8 cellular contexts compared by ENCODE assay signal in genomic region chr10:133528845-133529575, GRCh38. TPM values are rescaled to one million over a fixed set of nuclear protein-coding genes. Genes with fewer than 3 reads are reported as not detected.
DNase-seq lines count a peak whose midpoint lies in the region; ATAC-seq and TF ChIP-seq lines count a peak whose summit lies in the region.

No MANE protein-coding gene starts in this region.

- no peaks in the 10 kb centered on the region for H3K9me3 Mint-ChIP-seq in activated CD8-positive, alpha-beta T cell treated with anti-CD3 and anti-CD28 coated beads, Interleukin-2, amount 10 ng/mL, durations not matched to agents 7 days and 5 days (ENCODE audit: insufficient read depth)
- peaks cover 28% of the 10 kb centered on the region for H3K9me3 Mint-ChIP-seq in neural progenitor cell

- no peak overlapping the region for H3K9ac ChIP-seq in neural progenitor cell

- WGBS in aorta, 2 donors = 2 to 4% methylated on average over 26 to 37 of the region's 37 CpGs

- H4K20me1 ChIP-seq in neural progenitor cell (ENCODE audit: low read depth) = no peaks in the 10 kb centered on the region

- no peak overlapping the region for H3K27ac ChIP-seq in aorta (ENCODE audit: low read depth in 1 of 2, low read length in 2 of 2)
- H3K27ac ChIP-seq in neural progenitor cell = no peak overlapping the region

- H3K4me1 Mint-ChIP-seq in activated CD8-positive, alpha-beta T cell treated with anti-CD3 and anti-CD28 coated beads, Interleukin-2, amount 10 ng/mL, durations not matched to agents 7 days and 5 days (ENCODE audit: low read depth) = peaks cover 21% of the 10 kb centered on the region
- no peaks in the 10 kb centered on the region for H3K4me1 Mint-ChIP-seq in neural progenitor cell

- POLR2A ChIA-PET in activated CD8-positive, alpha-beta T cell treated with anti-CD3 and anti-CD28 coated beads, Interleukin-2, amount 10 ng/mL, durations not matched to agents 7 days and 5 days (lab: Charles Lee) = no interaction called here

- peaks cover 45% of the 10 kb centered on the region for H3K27me3 Mint-ChIP-seq in activated CD8-positive, alpha-beta T cell treated with anti-CD3 and anti-CD28 coated beads, Interleukin-2, amount 10 ng/mL, durations not matched to agents 7 days and 5 days (ENCODE audit: low read depth)
- H3K27me3 Mint-ChIP-seq in neural progenitor cell (ENCODE audit: insufficient read depth, low read depth) = peaks cover 6% of the 10 kb centered on the region

- no peaks in the 10 kb centered on the region for H3K27me3 ChIP-seq in aorta (ENCODE audit: control insufficient read depth in 1 of 2, insufficient read depth in 2 of 2, low read length in 1 of 2)
- no peaks in the 10 kb centered on the region for H3K27me3 ChIP-seq in neural progenitor cell

- H3K27ac Mint-ChIP-seq in activated CD8-positive, alpha-beta T cell treated with anti-CD3 and anti-CD28 coated beads, Interleukin-2, amount 10 ng/mL, durations not matched to agents 7 days and 5 days = no peak overlapping the region
- H3K27ac Mint-ChIP-seq in neural progenitor cell = no peak overlapping the region

- peak overlapping the region in 1 of 2 donors; percentile 14 for H3K4me3 ChIP-seq in aorta (ENCODE audit: low read length in 2 of 2)
- H3K4me3 ChIP-seq in neural progenitor cell = no peak overlapping the region

- H3K79me2 ChIP-seq in neural progenitor cell (ENCODE audit: low read depth) = no peaks in the 10 kb centered on the region

- no peaks in the 10 kb centered on the region for H3K36me3 Mint-ChIP-seq in activated CD8-positive, alpha-beta T cell treated with anti-CD3 and anti-CD28 coated beads, Interleukin-2, amount 10 ng/mL, durations not matched to agents 7 days and 5 days (ENCODE audit: low read depth)
- H3K36me3 Mint-ChIP-seq in neural progenitor cell = no peaks in the 10 kb centered on the region

- H3K4me2 ChIP-seq in neural progenitor cell = no peak overlapping the region

- H2AFZ ChIP-seq in neural progenitor cell (replicated peaks) = no peak overlapping the region

- H3F3A ChIP-seq in neural progenitor cell (ENCODE audit: low read depth) = no peaks in the 10 kb centered on the region

- TF ChIP-seq CTCF in neural progenitor cell (IDR thresholded peaks at IDR 0.05) = no peak

- ATAC-seq in activated CD8-positive, alpha-beta T cell treated with anti-CD3 and anti-CD28 coated beads, Interleukin-2, amount 10 ng/mL, durations not matched to agents 7 days and 5 days = peak; percentile 54
- ATAC-seq in aorta (ENCODE audit: low FRiP score) (peak; percentile 12), HG02870 (IDR thresholded peaks at IDR 0.05; ENCODE audit: unreplicated experiment) (no peak)

- peak; percentile 8 for DNase-seq in stimulated activated naive CD4-positive, alpha-beta T cell treated with Interleukin-2 at 50 U/mL for 16 hours (lab: John Stamatoyannopoulos, UW)
- no peak for DNase-seq in stimulated activated naive CD4-positive, alpha-beta T cell (lab: John Stamatoyannopoulos, UW)
- DNase-seq in activated CD8-positive, alpha-beta T cell treated with anti-CD3 and anti-CD28 coated beads, Interleukin-2, amount 10 ng/mL, durations not matched to agents 7 days and 5 days = no peak
- DNase-seq in inferior parietal cortex (ENCODE audit: extremely low spot score) (peak; percentile 5), aorta (no peak), neural progenitor cell (ENCODE audit: low spot score) (no peak)
- no peak for DNase-seq in stimulated activated CD8-positive, alpha-beta memory T cell treated with anti-CD3 and anti-CD28 coated beads, Interleukin-4, amount 100 ng/mL, for 48 hours

- H3K4me1 ChIP-seq in aorta (ENCODE audit: control insufficient read depth in 1 of 2, insufficient read depth in 2 of 2, low read length in 2 of 2) = no peaks in the 10 kb centered on the region
- no peaks in the 10 kb centered on the region for H3K4me1 ChIP-seq in neural progenitor cell

- H3K9me3 ChIP-seq in aorta (ENCODE audit: control insufficient read depth, low read length) (peaks cover 4% of the 10 kb centered on the region), neural progenitor cell (ENCODE audit: low read depth) (peaks cover 12% of the 10 kb centered on the region)

- peak overlapping the region; percentile 33 for H3K4me3 Mint-ChIP-seq in activated CD8-positive, alpha-beta T cell treated with anti-CD3 and anti-CD28 coated beads, Interleukin-2, amount 10 ng/mL, durations not matched to agents 7 days and 5 days
- H3K4me3 Mint-ChIP-seq in neural progenitor cell = no peak overlapping the region

- intact Hi-C loops in aorta (cut with DNase I) = no loop called here

- CTCF ChIA-PET in activated CD8-positive, alpha-beta T cell treated with anti-CD3 and anti-CD28 coated beads, Interleukin-2, amount 10 ng/mL, durations not matched to agents 7 days and 5 days (lab: Charles Lee) = no interaction called here

- H3K36me3 ChIP-seq in aorta (ENCODE audit: control insufficient read depth in 1 of 2, insufficient read depth in 2 of 2, low read length in 1 of 2) (no peaks in the 10 kb centered on the region), neural progenitor cell (no peaks in the 10 kb centered on the region)

RNA-seq across cellular contexts. Expression of gene CYP2E1, which starts 1.8 kb away (rescaled TPM):
- total RNA-seq in activated CD8-positive, alpha-beta T cell treated with anti-CD3 and anti-CD28 coated beads, Interleukin-2, amount 10 ng/mL, durations not matched to agents 7 days and 5 days = under 1 TPM in 1 of 2 experiments, not detected in 1; 0.13 TPM
- total RNA-seq in aorta (1 to 10 TPM; 3.4 to 4.6 TPM), neural progenitor cell (ENCODE audit: low replicate concordance) (0.36 and 0.50 TPM in 2 replicates)
- polyA plus RNA-seq in aorta = 1 to 10 TPM in 1 of 2 donors, under 1 TPM in 1; 0.63 to 6.9 TPM

RNA-seq across cellular contexts. Expression of gene SYCE1, which starts 36.4 kb away (rescaled TPM):
- total RNA-seq in activated CD8-positive, alpha-beta T cell treated with anti-CD3 and anti-CD28 coated beads, Interleukin-2, amount 10 ng/mL, durations not matched to agents 7 days and 5 days = under 1 TPM in 1 of 2 experiments, not detected in 1; 0.21 TPM
- total RNA-seq in aorta (under 1 TPM; 0.39 to 0.48 TPM), neural progenitor cell (ENCODE audit: low replicate concordance) (not detected in 2 replicates)
- polyA plus RNA-seq in aorta = 1 to 10 TPM in 1 of 2 donors, not detected in 1; 1.1 TPM

Comparison
In these comparisons a context has a peak if more than half of its experiments do, and no peak if none do; other contexts are left out.
1. DNase-seq: peak in stimulated activated naive CD4-positive, alpha-beta T cell treated with Interleukin-2 at 50 U/mL for 16 hours (single experiment) and inferior parietal cortex (single experiment); none in stimulated activated naive CD4-positive, alpha-beta T cell (0 of 6), activated CD8-positive, alpha-beta T cell treated with anti-CD3 and anti-CD28 coated beads, Interleukin-2, amount 10 ng/mL, durations not matched to agents 7 days and 5 days (single experiment), aorta (0 of 2), neural progenitor cell (single experiment) and stimulated activated CD8-positive, alpha-beta memory T cell treated with anti-CD3 and anti-CD28 coated beads, Interleukin-4, amount 100 ng/mL, for 48 hours (single experiment).